ENCODE assay signal across 23 cellular contexts in the genomic region with DNA sequence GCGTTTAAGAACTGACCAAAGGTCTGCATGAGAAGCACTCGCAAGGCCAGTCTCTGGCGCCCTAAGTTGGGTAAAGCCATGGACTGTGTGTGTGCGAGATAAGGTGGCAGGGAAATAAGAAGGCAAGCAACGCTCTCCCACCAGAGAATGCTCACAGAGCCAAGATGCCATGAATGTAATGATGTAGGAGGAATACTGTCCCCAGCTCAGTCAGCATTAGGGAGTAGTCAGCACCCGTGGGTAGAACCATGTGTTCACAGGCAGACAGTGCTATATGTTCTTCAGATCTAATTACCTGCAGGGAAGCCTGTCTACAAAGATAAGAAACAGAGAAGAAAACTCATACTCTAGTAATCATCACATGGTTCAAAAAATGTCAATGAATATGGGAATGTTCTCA.
DNase-seq lines count a peak whose midpoint lies in the region; ATAC-seq and TF ChIP-seq lines count a peak whose summit lies in the region.
"Had no signal": no experiment of that assay in that cellular context is flagged by ENCODE, and none has a peak within 500 bp of the region (broad histone marks: within the 10 kb centered on the region; RNA-seq: fewer than 3 reads in every experiment).

No MANE protein-coding gene starts in this region.

- intact Hi-C loops in colonic mucosa (cut with DNase I): no loop called here

- H3K9ac ChIP-seq in mucosa of rectum (ENCODE audit: low read depth in 1 of 2, low read length in 2 of 2) (no peak overlapping the region), colonic mucosa (ENCODE audit: low read depth in 2 of 2, low read length in 2 of 2) (no peak overlapping the region)

- no peak overlapping the region for H3K4me3 Mint-ChIP-seq in WTC11
- H3K4me3 Mint-ChIP-seq in stimulated activated memory B cell treated with anti-CD40 and anti-IgM and Interleukin-4, amounts not matched to agents 10 μg/mL and 1 μg/mL and 100 μg/mL, for 72 hours: no peak overlapping the region
- H3K4me3 Mint-ChIP-seq: activated naive CD4-positive, alpha-beta T cell treated with anti-CD3 and anti-CD28 coated beads, Interleukin-2, amount 50 U/mL, for 24 hours; activated T-helper 17 cell treated with anti-CD3 and anti-CD28 coated beads, Interleukin-2, amount 50 U/mL, for 72 hours; CD4-positive, alpha-beta T cell; IgD-negative memory B cell had no signal

- H3K4me1 Mint-ChIP-seq in WTC11: no peaks in the 10 kb centered on the region
- no peaks in the 10 kb centered on the region for H3K4me1 Mint-ChIP-seq in stimulated activated memory B cell treated with anti-CD40 and anti-IgM and Interleukin-4, amounts not matched to agents 10 μg/mL and 1 μg/mL and 100 μg/mL, for 72 hours
- H3K4me1 Mint-ChIP-seq: activated naive CD4-positive, alpha-beta T cell treated with anti-CD3 and anti-CD28 coated beads, Interleukin-2, amount 50 U/mL, for 24 hours; activated T-helper 17 cell treated with anti-CD3 and anti-CD28 coated beads, Interleukin-2, amount 50 U/mL, for 72 hours; IgD-negative memory B cell had no signal

- DNase-seq in HUDEP-2 (lab: John Stamatoyannopoulos, UW; ENCODE audit: unreplicated experiment in 76 of 76): peak in 73 of 76 experiments; percentile 5 to 85 (median 50)
- no peak for DNase-seq in WTC11 (ENCODE audit: low spot score)
- no peak for DNase-seq in colonic mucosa
- DNase-seq in suprapubic skin (ENCODE audit: low spot score in 2 of 2): no peak
- DNase-seq in DMS79 treated with DMSO at 0.1 percent for 48 hours (lab: John Stamatoyannopoulos, UW): no peak
- DNase-seq: activated CD4-positive, alpha-beta T cell treated with anti-CD3 and anti-CD28 coated beads, Interleukin-2, amount 50 U/mL, for 48 hours; activated CD8-positive, alpha-beta memory T cell treated with anti-CD3 and anti-CD28 coated beads, Interleukin-2, amount 50 U/mL, for 48 hours; CD4-positive, alpha-beta T cell; effector CD4-positive, alpha-beta T cell; foreskin melanocyte; lower lobe of right lung; NCI-H2081; NCI-H82; psoas muscle; stimulated activated CD4-positive, alpha-beta T cell treated with anti-CD3 and anti-CD28 coated beads, Interleukin-4, amount 100 ng/mL, for 1 hour; stimulated activated naive CD4-positive, alpha-beta T cell had no signal

- H3K27me3 Mint-ChIP-seq in WTC11 (ENCODE audit: low read depth): no peaks in the 10 kb centered on the region
- H3K27me3 Mint-ChIP-seq in stimulated activated memory B cell treated with anti-CD40 and anti-IgM and Interleukin-4, amounts not matched to agents 10 μg/mL and 1 μg/mL and 100 μg/mL, for 72 hours: no peaks in the 10 kb centered on the region
- H3K27me3 Mint-ChIP-seq: activated naive CD4-positive, alpha-beta T cell treated with anti-CD3 and anti-CD28 coated beads, Interleukin-2, amount 50 U/mL, for 24 hours; activated T-helper 17 cell treated with anti-CD3 and anti-CD28 coated beads, Interleukin-2, amount 50 U/mL, for 72 hours; CD4-positive, alpha-beta T cell; IgD-negative memory B cell had no signal

- H3K27ac ChIP-seq in mucosa of rectum (ENCODE audit: low read depth in 2 of 2, low read length in 2 of 2) (peak overlapping the region; percentile 17 to 30), colonic mucosa (no peak overlapping the region), suprapubic skin (no peak overlapping the region)
- H3K27ac ChIP-seq: lower lobe of right lung had no signal

- ATAC-seq in WTC11 (no peak), GM21528 (IDR thresholded peaks at IDR 0.05; ENCODE audit: low FRiP score, unreplicated experiment) (no peak)
- no peak for ATAC-seq in stimulated activated memory B cell treated with anti-CD40 and anti-IgM and Interleukin-4, amounts not matched to agents 10 μg/mL and 1 μg/mL and 100 μg/mL, for 72 hours
- ATAC-seq: activated T-helper 17 cell treated with anti-CD3 and anti-CD28 coated beads, Interleukin-2, amount 50 U/mL, for 72 hours; lower lobe of right lung had no signal

- H3K4me3 ChIP-seq in mucosa of rectum (ENCODE audit: low read length in 2 of 2) (no peak overlapping the region), colonic mucosa (no peak overlapping the region), suprapubic skin (no peak overlapping the region)
- H3K4me3 ChIP-seq: lower lobe of right lung, psoas muscle, tibial nerve had no signal

- WGBS in suprapubic skin: 95% methylated on average over 6 of the region's 6 CpGs

- peaks cover 16 to 29% of the 10 kb centered on the region in 2 donors for H3K36me3 ChIP-seq in mucosa of rectum (ENCODE audit: control insufficient read depth in 2 of 2, insufficient read depth in 2 of 2, low read length in 2 of 2)
- H3K36me3 ChIP-seq in colonic mucosa: peaks cover 12% of the 10 kb centered on the region
- H3K36me3 ChIP-seq in suprapubic skin: peaks cover 21% of the 10 kb centered on the region

- POLR2A ChIA-PET in WTC11 (lab: Charles Lee): no interaction called here

- no peaks in the 10 kb centered on the region for H3K9me3 Mint-ChIP-seq in WTC11
- H3K9me3 Mint-ChIP-seq in stimulated activated memory B cell treated with anti-CD40 and anti-IgM and Interleukin-4, amounts not matched to agents 10 μg/mL and 1 μg/mL and 100 μg/mL, for 72 hours: no peaks in the 10 kb centered on the region
- H3K9me3 Mint-ChIP-seq: activated naive CD4-positive, alpha-beta T cell treated with anti-CD3 and anti-CD28 coated beads, Interleukin-2, amount 50 U/mL, for 24 hours; activated T-helper 17 cell treated with anti-CD3 and anti-CD28 coated beads, Interleukin-2, amount 50 U/mL, for 72 hours; CD4-positive, alpha-beta T cell; IgD-negative memory B cell had no signal

- H3K4me1 ChIP-seq in mucosa of rectum (ENCODE audit: control insufficient read depth in 2 of 2, insufficient read depth in 2 of 2, low read length in 2 of 2): no peaks in the 10 kb centered on the region
- no peaks in the 10 kb centered on the region for H3K4me1 ChIP-seq in colonic mucosa
- H3K4me1 ChIP-seq in suprapubic skin: peaks cover 53% of the 10 kb centered on the region

- CTCF ChIA-PET in WTC11 (lab: Charles Lee): no interaction called here

- TF ChIP-seq POLR2A in suprapubic skin (IDR thresholded peaks at IDR 0.05): no peak

- H3K36me3 Mint-ChIP-seq in WTC11: peaks cover 42% of the 10 kb centered on the region
- H3K36me3 Mint-ChIP-seq in stimulated activated memory B cell treated with anti-CD40 and anti-IgM and Interleukin-4, amounts not matched to agents 10 μg/mL and 1 μg/mL and 100 μg/mL, for 72 hours: peaks cover 30% of the 10 kb centered on the region

- TF ChIP-seq CTCF in WTC11 (IDR thresholded peaks at IDR 0.05) (no peak), colonic mucosa (IDR thresholded peaks at IDR 0.05) (no peak), suprapubic skin (IDR thresholded peaks at IDR 0.05) (no peak)

- TF ChIP-seq EP300 in suprapubic skin (IDR thresholded peaks at IDR 0.05): no peak

- H3K9me3 ChIP-seq in mucosa of rectum (ENCODE audit: control insufficient read depth in 2 of 2, low read length in 2 of 2): no peaks in the 10 kb centered on the region
- H3K9me3 ChIP-seq in colonic mucosa: no peaks in the 10 kb centered on the region
- no peaks in the 10 kb centered on the region for H3K9me3 ChIP-seq in suprapubic skin
- H3K9me3 ChIP-seq: lower lobe of right lung, psoas muscle, tibial nerve had no signal

- H3K27me3 ChIP-seq in mucosa of rectum (ENCODE audit: control insufficient read depth in 2 of 2, insufficient read depth in 2 of 2, low read length in 2 of 2) (no peaks in the 10 kb centered on the region), colonic mucosa (no peaks in the 10 kb centered on the region), suprapubic skin (no peaks in the 10 kb centered on the region)
- H3K27me3 ChIP-seq: tibial nerve had no signal

- 0 out of 2 replicates have a peak overlapping the region, but pooled peaks have one; percentile 8 for H3K27ac Mint-ChIP-seq in WTC11
- peak overlapping the region; percentile 54 for H3K27ac Mint-ChIP-seq in stimulated activated memory B cell treated with anti-CD40 and anti-IgM and Interleukin-4, amounts not matched to agents 10 μg/mL and 1 μg/mL and 100 μg/mL, for 72 hours
- H3K27ac Mint-ChIP-seq: activated naive CD4-positive, alpha-beta T cell treated with anti-CD3 and anti-CD28 coated beads, Interleukin-2, amount 50 U/mL, for 24 hours; activated T-helper 17 cell treated with anti-CD3 and anti-CD28 coated beads, Interleukin-2, amount 50 U/mL, for 72 hours; CD4-positive, alpha-beta T cell had no signal

TF ChIP-seq in WTC11, 78 proteins besides CTCF, POLR2A, EP300 and RAD21 (continues in another document):
- no peak for TF ChIP-seq TP53 (CRISPR knock-in tag; IDR thresholded peaks at IDR 0.05)
- TF ChIP-seq RORB (CRISPR knock-in tag; IDR thresholded peaks at IDR 0.05): no peak
- no peak for TF ChIP-seq USF2 (CRISPR knock-in tag; IDR thresholded peaks at IDR 0.05)
- no peak for TF ChIP-seq EMX1 (CRISPR knock-in tag; IDR thresholded peaks at IDR 0.05)
- no peak for TF ChIP-seq GABPB1 (CRISPR knock-in tag; IDR thresholded peaks at IDR 0.05)
- TF ChIP-seq ZNF671 (CRISPR knock-in tag; IDR thresholded peaks at IDR 0.05): no peak
- no peak for TF ChIP-seq MYBL2 (CRISPR knock-in tag; IDR thresholded peaks at IDR 0.05)
- TF ChIP-seq, protein P1, sequence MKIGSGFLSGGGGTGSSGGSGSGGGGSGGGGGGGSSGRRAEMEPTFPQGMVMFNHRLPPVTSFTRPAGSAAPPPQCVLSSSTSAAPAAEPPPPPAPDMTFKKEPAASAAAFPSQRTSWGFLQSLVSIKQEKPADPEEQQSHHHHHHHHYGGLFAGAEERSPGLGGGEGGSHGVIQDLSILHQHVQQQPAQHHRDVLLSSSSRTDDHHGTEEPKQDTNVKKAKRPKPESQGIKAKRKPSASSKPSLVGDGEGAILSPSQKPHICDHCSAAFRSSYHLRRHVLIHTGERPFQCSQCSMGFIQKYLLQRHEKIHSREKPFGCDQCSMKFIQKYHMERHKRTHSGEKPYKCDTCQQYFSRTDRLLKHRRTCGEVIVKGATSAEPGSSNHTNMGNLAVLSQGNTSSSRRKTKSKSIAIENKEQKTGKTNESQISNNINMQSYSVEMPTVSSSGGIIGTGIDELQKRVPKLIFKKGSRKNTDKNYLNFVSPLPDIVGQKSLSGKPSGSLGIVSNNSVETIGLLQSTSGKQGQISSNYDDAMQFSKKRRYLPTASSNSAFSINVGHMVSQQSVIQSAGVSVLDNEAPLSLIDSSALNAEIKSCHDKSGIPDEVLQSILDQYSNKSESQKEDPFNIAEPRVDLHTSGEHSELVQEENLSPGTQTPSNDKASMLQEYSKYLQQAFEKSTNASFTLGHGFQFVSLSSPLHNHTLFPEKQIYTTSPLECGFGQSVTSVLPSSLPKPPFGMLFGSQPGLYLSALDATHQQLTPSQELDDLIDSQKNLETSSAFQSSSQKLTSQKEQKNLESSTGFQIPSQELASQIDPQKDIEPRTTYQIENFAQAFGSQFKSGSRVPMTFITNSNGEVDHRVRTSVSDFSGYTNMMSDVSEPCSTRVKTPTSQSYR (CRISPR knock-in tag; IDR thresholded peaks at IDR 0.05): no peak

Comparison
In these comparisons a context has a peak if more than half of its experiments do, and no peak if none do; other contexts are left out.
1. DNase-seq: peak in HUDEP-2 (73 of 76); none in WTC11 (single experiment), colonic mucosa (single experiment), suprapubic skin (0 of 2) and DMS79 treated with DMSO at 0.1 percent for 48 hours (single experiment).
2. H3K27ac ChIP-seq: peak in mucosa of rectum (2 of 2); none in colonic mucosa (single experiment) and suprapubic skin (single experiment).